In genomic region chr16:4593069-4593468, GRCh38 we compare ENCODE assay signal across 17 cellular contexts. TPM values are rescaled to one million over a fixed set of nuclear protein-coding genes. Genes with fewer than 3 reads are reported as not detected.
A peak's percentile ranks its signal among the peaks of the same experiment; 100 is the strongest.
DNase-seq lines count a peak whose midpoint lies in the region; TF ChIP-seq lines count a peak whose summit lies in the region.
"Had no signal": no experiment of that assay in that cellular context is flagged by ENCODE, and none has a peak within 500 bp of the region (broad histone marks: within the 10 kb centered on the region; RNA-seq: fewer than 3 reads in every experiment).

No MANE protein-coding gene starts in this region.

- H2BK5ac ChIP-seq in H9 (ENCODE audit: insufficient read length, low read length): no peak overlapping the region

- H3K4me3 ChIP-seq in osteoblast (ENCODE audit: insufficient read depth, low read length): no peak overlapping the region
- H3K4me3 ChIP-seq: ovary had no signal

- H3K9me3 Mint-ChIP-seq in H9: peaks cover 6 to 9% of the 10 kb centered on the region in 2 experiments; a peak in 4 of 5 replicates
- H3K9me3 Mint-ChIP-seq: activated B cell treated with CpG ODN at 0.5 μM for 24 hours had no signal

- no peaks in the 10 kb centered on the region for H3K79me2 ChIP-seq in H9 (ENCODE audit: insufficient read depth, low read length)
- H3K79me2 ChIP-seq in osteoblast (ENCODE audit: insufficient read depth, low read length): no peaks in the 10 kb centered on the region

- no peak overlapping the region for H2AFZ ChIP-seq in H9 (ENCODE audit: low read length)
- no peak overlapping the region for H2AFZ ChIP-seq in osteoblast (ENCODE audit: low read length)

- H4K20me1 ChIP-seq in H9 (ENCODE audit: control insufficient read depth, insufficient read depth, insufficient read length) (no peaks in the 10 kb centered on the region), osteoblast (ENCODE audit: insufficient read depth, low read length) (no peaks in the 10 kb centered on the region)

- H3K36me3 Mint-ChIP-seq in H9 (ENCODE audit: insufficient read depth in 1 of 3, low read depth in 3 of 3): peaks cover 4 to 10% (median 6%) of the 10 kb centered on the region in 3 experiments; a peak in 5 of 7 replicates

- no peak overlapping the region for H2AK5ac ChIP-seq in H9 (ENCODE audit: insufficient read length, low read length)

- no peak overlapping the region for H4K91ac ChIP-seq in H9 (ENCODE audit: insufficient read length, low read depth, low read length)

- no peaks in the 10 kb centered on the region for H3K23me2 ChIP-seq in H9 (ENCODE audit: insufficient read length, low read depth, low read length, poor library complexity, severe bottlenecking)

- H3K14ac ChIP-seq in H9 (ENCODE audit: insufficient read depth, low read length): no peak overlapping the region

- H3K4me3 Mint-ChIP-seq in H9: no peak overlapping the region
- H3K4me3 Mint-ChIP-seq: activated B cell treated with CpG ODN at 0.5 μM for 24 hours; activated naive CD8-positive, alpha-beta T cell; T-helper 17 cell had no signal

- no peak overlapping the region for H4K8ac ChIP-seq in H9 (replicated peaks; ENCODE audit: insufficient read length, low read depth, low read length)

- no peak overlapping the region for H2BK12ac ChIP-seq in H9 (ENCODE audit: insufficient read length, low read depth, low read length)

- H3K56ac ChIP-seq in H9 (ENCODE audit: insufficient read length, low read depth, low read length): no peak overlapping the region

- H3K27me3 Mint-ChIP-seq in H9 (ENCODE audit: low read depth): peaks cover 14% of the 10 kb centered on the region
- H3K27me3 Mint-ChIP-seq: activated naive CD8-positive, alpha-beta T cell; T-helper 17 cell had no signal

- peaks cover 5% of the 10 kb centered on the region; the same call in 1 of the 2 replicates for H3K4me1 ChIP-seq in H9 (ENCODE audit: insufficient read depth, low read length)
- no peaks in the 10 kb centered on the region for H3K4me1 ChIP-seq in osteoblast (ENCODE audit: insufficient read depth, low read length)

- H3K23ac ChIP-seq in H9 (ENCODE audit: insufficient read length, low read depth, low read length): no peak overlapping the region

- H3K4ac ChIP-seq in H9 (ENCODE audit: low read depth, low read length): no peak overlapping the region

- no peak overlapping the region for H2BK120ac ChIP-seq in H9 (ENCODE audit: low read depth, low read length, poor library complexity, severe bottlenecking)

- H3K9ac ChIP-seq in H9 (ENCODE audit: extremely low read depth, insufficient read length, low read length): no peak overlapping the region

- no peak overlapping the region for H2BK15ac ChIP-seq in H9 (ENCODE audit: low read depth, low read length)

- TF ChIP-seq CTCF in H9 (conservative IDR thresholded peaks at IDR 0.05) (no peak), osteoblast (IDR thresholded peaks at IDR 0.05; ENCODE audit: extremely low read depth, low read depth, low read length) (no peak)

- DNase-seq in H9: peak; percentile 85
- peak; percentile 26 for DNase-seq in NCI-H2227 treated with DMSO at 0.1 percent for 48 hours (lab: John Stamatoyannopoulos, UW)
- peak; percentile 60 for DNase-seq in ecto neural progenitor cell (ENCODE audit: low spot score)
- DNase-seq in osteoblast (ENCODE audit: insufficient read length, low spot score, missing footprints): peak; percentile 48
- no peak for DNase-seq in T-helper 9 cell
- DNase-seq in HuH-7 (ENCODE audit: low spot score): no peak
- no peak for DNase-seq in dermis blood vessel endothelial cell
- DNase-seq: activated B cell treated with CpG ODN at 0.5 μM for 24 hours; cortex of kidney; left ventricle myocardium superior; NCI-H1105; ovary; Right ventricle myocardium superior; stimulated activated CD4-positive, alpha-beta T cell treated with anti-CD3 and anti-CD28 coated beads, Interleukin-4, amount 100 ng/mL, for 24 hours; T-helper 17 cell had no signal

- peak overlapping the region in 2 of 3 experiments; percentile 91 to 96; a peak in 4 of 7 replicates for H3K27ac Mint-ChIP-seq in H9
- H3K27ac Mint-ChIP-seq: activated B cell treated with CpG ODN at 0.5 μM for 24 hours; activated naive CD8-positive, alpha-beta T cell; T-helper 17 cell had no signal

- H3K4me2 ChIP-seq in H9 (ENCODE audit: insufficient read depth, insufficient read length, low read length) (no peak overlapping the region), osteoblast (ENCODE audit: insufficient read depth, low read length) (no peak overlapping the region)

- peaks cover 23 to 26% of the 10 kb centered on the region in 2 experiments for H3K4me1 Mint-ChIP-seq in H9
- H3K4me1 Mint-ChIP-seq: activated B cell treated with CpG ODN at 0.5 μM for 24 hours, T-helper 17 cell had no signal

- no peaks in the 10 kb centered on the region for H3K27me3 ChIP-seq in H9 (ENCODE audit: insufficient read depth, low read length)
- H3K27me3 ChIP-seq in osteoblast (ENCODE audit: insufficient read depth, low read length): peaks cover 6% of the 10 kb centered on the region
- H3K27me3 ChIP-seq: ovary had no signal

- H3K9me3 ChIP-seq in H9 (ENCODE audit: control insufficient read depth, low read depth, low read length): no peaks in the 10 kb centered on the region
- peaks cover 3% of the 10 kb centered on the region for H3K9me3 ChIP-seq in osteoblast (ENCODE audit: low read depth, low read length)
- H3K9me3 ChIP-seq: ovary had no signal

- no CpG with 5 or more reads among the region's 16 CpGs for WGBS in H9 (ENCODE audit: extremely low coverage, insufficient read length, low lambda C conversion rate)

- H3K27ac ChIP-seq in H9 (ENCODE audit: insufficient read length, low read depth, low read length): no peak overlapping the region
- no peak overlapping the region for H3K27ac ChIP-seq in osteoblast (ENCODE audit: low read depth, low read length)
- H3K27ac ChIP-seq: epithelial cell of prostate, ovary had no signal

- H4K5ac ChIP-seq in H9 (ENCODE audit: insufficient read length, low read depth, low read length): no peak overlapping the region

- H3T11ph ChIP-seq in H9 (ENCODE audit: low read length): no peak overlapping the region

- no peak overlapping the region for H3K18ac ChIP-seq in H9 (ENCODE audit: insufficient read length, low read depth, low read length)

- no peaks in the 10 kb centered on the region for H3K79me1 ChIP-seq in H9 (ENCODE audit: insufficient read depth, low read depth, low read length, poor library complexity, severe bottlenecking)

- no peak overlapping the region for H2BK20ac ChIP-seq in H9 (ENCODE audit: low read depth, low read length, poor library complexity, severe bottlenecking)

- H3K36me3 ChIP-seq in osteoblast (ENCODE audit: insufficient read depth, low read length): no peaks in the 10 kb centered on the region
- H3K36me3 ChIP-seq: ovary had no signal

RNA-seq across cellular contexts. Expression of gene UBALD1, which starts 21.6 kb away (rescaled TPM):
- 80.9 and 81.7 TPM in 2 replicates for total RNA-seq in H9 (2021)
- 6.2 and 9.4 TPM in 2 replicates for total RNA-seq in osteoblast
- 5.9 and 13.4 TPM in 2 replicates for total RNA-seq in dermis blood vessel endothelial cell

RNA-seq across cellular contexts. Expression of gene MGRN1, which starts 31.6 kb away (rescaled TPM):
- total RNA-seq in H9 (2021): 91.6 and 93.9 TPM in 2 replicates
- total RNA-seq in osteoblast: 41.5 and 46.7 TPM in 2 replicates
- 29.3 and 46.0 TPM in 2 replicates for total RNA-seq in dermis blood vessel endothelial cell

RNA-seq across cellular contexts. Expression of gene C16orf96, which starts 36.9 kb away (rescaled TPM):
- total RNA-seq in H9 (2021): 1.4 and 2.0 TPM in 2 replicates
- total RNA-seq in osteoblast: under 0.01 TPM in 1 of 2 replicates, not detected in the other
- not detected in 2 replicates for total RNA-seq in dermis blood vessel endothelial cell

RNA-seq across cellular contexts. Expression of gene CDIP1, which starts 54.5 kb away (rescaled TPM):
- total RNA-seq in H9 (2021) (49.7 and 50.5 TPM in 2 replicates), osteoblast (10.5 and 13.6 TPM in 2 replicates), dermis blood vessel endothelial cell (12.9 and 17.3 TPM in 2 replicates)

Comparison
In these comparisons a context has a peak if more than half of its experiments do, and no peak if none do; other contexts are left out.
1. DNase-seq: peak in H9 (single experiment), NCI-H2227 treated with DMSO at 0.1 percent for 48 hours (single experiment), ecto neural progenitor cell (single experiment) and osteoblast (single experiment); none in T-helper 9 cell (single experiment), HuH-7 (single experiment) and dermis blood vessel endothelial cell (single experiment).